Comparison of ENCODE assay signal across 20 cellular contexts in the genomic region with DNA sequence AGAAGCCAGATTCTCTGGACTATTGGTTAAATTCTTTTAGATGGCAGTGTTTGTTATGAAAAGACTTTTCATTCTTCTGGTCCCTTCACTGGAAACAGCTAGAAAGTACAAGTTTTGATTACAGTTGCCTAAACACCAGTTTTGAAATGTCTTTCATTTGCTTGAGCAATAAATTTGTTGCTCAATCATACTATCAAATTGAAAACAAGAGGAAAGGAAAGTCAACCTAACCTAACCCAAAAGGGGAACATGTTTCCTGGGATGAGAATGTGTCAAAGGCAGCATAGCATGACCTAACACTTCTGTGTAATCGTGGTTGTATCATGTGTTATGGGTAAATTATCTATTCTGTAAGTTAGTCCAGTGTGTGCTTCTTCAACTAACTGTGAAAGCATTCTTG.
DNase-seq lines count a peak whose midpoint lies in the region; ATAC-seq, FAIRE-seq and TF ChIP-seq lines count a peak whose summit lies in the region.
"Had no signal": no experiment of that assay in that cellular context is flagged by ENCODE, and none has a peak within 500 bp of the region (broad histone marks: within the 10 kb centered on the region; RNA-seq: fewer than 3 reads in every experiment).

No MANE protein-coding gene starts in this region.

- H3K27ac ChIP-seq in ACC112 (ENCODE audit: low read depth, low read length) (0 out of 2 replicates have a peak overlapping the region, but pooled peaks have one; percentile 12), small intestine (ENCODE audit: low read depth in 1 of 2, low read length in 1 of 2) (no peak overlapping the region)
- no peak overlapping the region for H3K27ac ChIP-seq in naive thymus-derived CD4-positive, alpha-beta T cell (ENCODE audit: low read depth, low read length)
- H3K27ac ChIP-seq: C4-2B had no signal

- H3K36me3 ChIP-seq in ACC112 (ENCODE audit: insufficient read depth, low read length): no peaks in the 10 kb centered on the region
- H3K36me3 ChIP-seq in bronchial epithelial cell (ENCODE audit: control insufficient read depth, insufficient read depth, low read length): no peaks in the 10 kb centered on the region
- H3K36me3 ChIP-seq in naive thymus-derived CD4-positive, alpha-beta T cell (ENCODE audit: control insufficient read depth in 2 of 3, insufficient read depth in 3 of 3, low read length in 3 of 3): no peaks in the 10 kb centered on the region
- no peaks in the 10 kb centered on the region for H3K36me3 ChIP-seq in small intestine (ENCODE audit: control insufficient read depth in 2 of 2, insufficient read depth in 2 of 2, low read length in 2 of 2)

- DNase-seq in MV-4-11 (lab: John Stamatoyannopoulos, UW) (peak; percentile 89), bronchial epithelial cell (ENCODE audit: low read depth) (peak; percentile 23), DMS 273 (lab: John Stamatoyannopoulos, UW; ENCODE audit: unreplicated experiment) (no peak), small intestine (no peak), NCI-H524 (lab: John Stamatoyannopoulos, UW) (no peak)
- DNase-seq in naive thymus-derived CD4-positive, alpha-beta T cell: no peak
- DNase-seq: ACHN; activated naive CD4-positive, alpha-beta T cell treated with Interleukin-2 at 50 U/mL for 16 hours; activated T-cell treated with anti-CD3 and anti-CD28 coated beads, Interleukin-2, amount 50 U/mL, for 4 hours; central memory CD4-positive, alpha-beta T cell; GOT3; NCI-H524 treated with DMSO at 0.1 percent for 48 hours; retina; SHP77 treated with DMSO at 0.1 percent for 48 hours; stimulated activated naive CD8-positive, alpha-beta T cell treated with anti-CD3 and anti-CD28 coated beads, Interleukin-15, amount 100 ng/mL, for 72 hours had no signal

- H3K9me3 ChIP-seq in naive thymus-derived CD4-positive, alpha-beta T cell (ENCODE audit: control insufficient read depth in 2 of 3, low read length in 3 of 3): no peaks in the 10 kb centered on the region
- no peaks in the 10 kb centered on the region for H3K9me3 ChIP-seq in small intestine (ENCODE audit: control insufficient read depth, low read depth)

- H3K4me1 ChIP-seq in ACC112 (ENCODE audit: control insufficient read depth, insufficient read depth, low read length, unreplicated experiment): no peaks in the 10 kb centered on the region
- no peaks in the 10 kb centered on the region for H3K4me1 ChIP-seq in naive thymus-derived CD4-positive, alpha-beta T cell (ENCODE audit: control insufficient read depth in 2 of 2, insufficient read depth in 2 of 2, low read length in 2 of 2)
- H3K4me1 ChIP-seq in small intestine (ENCODE audit: control insufficient read depth in 2 of 2, insufficient read depth in 1 of 2, low read depth in 1 of 2, low read length in 1 of 2): no peaks in the 10 kb centered on the region

- H3K79me2 ChIP-seq in ACC112 (ENCODE audit: control insufficient read depth, insufficient read depth, low read length, unreplicated experiment): no peaks in the 10 kb centered on the region

- peaks cover 2 to 17% (median 13%) of the 10 kb centered on the region in 5 donors for H3K27me3 Mint-ChIP-seq in naive thymus-derived CD4-positive, alpha-beta T cell

- H3K27me3 ChIP-seq in ACC112 (ENCODE audit: insufficient read depth, low read length) (peaks cover 4% of the 10 kb centered on the region; the same call in 1 of the 2 replicates), bronchial epithelial cell (ENCODE audit: control insufficient read depth, insufficient read depth, low read length) (no peaks in the 10 kb centered on the region), small intestine (ENCODE audit: control insufficient read depth in 2 of 2, insufficient read depth in 2 of 2, low read length in 2 of 2) (no peaks in the 10 kb centered on the region)
- no peaks in the 10 kb centered on the region for H3K27me3 ChIP-seq in naive thymus-derived CD4-positive, alpha-beta T cell (ENCODE audit: control insufficient read depth in 2 of 2, insufficient read depth in 2 of 2, low read length in 2 of 2)

- H3K9me3 Mint-ChIP-seq in naive thymus-derived CD4-positive, alpha-beta T cell: peaks cover 0 to 2% (median 0%) of the 10 kb centered on the region in 11 donors
- H3K9me3 Mint-ChIP-seq: activated T-cell treated with anti-CD3 and anti-CD28 coated beads, Interleukin-2, amount 50 U/mL, for 4 hours; stimulated activated naive CD8-positive, alpha-beta T cell treated with anti-CD3 and anti-CD28 coated beads, Interleukin-15, amount 100 ng/mL, for 72 hours; type B pancreatic cell had no signal

- H3K36me3 Mint-ChIP-seq in naive thymus-derived CD4-positive, alpha-beta T cell: no peaks in the 10 kb centered on the region
- H3K36me3 Mint-ChIP-seq: type B pancreatic cell had no signal

- POLR2A ChIA-PET in naive thymus-derived CD4-positive, alpha-beta T cell (lab: Charles Lee): no interaction called here

- H3K27ac Mint-ChIP-seq in naive thymus-derived CD4-positive, alpha-beta T cell: no peak overlapping the region
- H3K27ac Mint-ChIP-seq: stimulated activated naive CD8-positive, alpha-beta T cell treated with anti-CD3 and anti-CD28 coated beads, Interleukin-15, amount 100 ng/mL, for 72 hours; type B pancreatic cell had no signal

- H3K4me1 Mint-ChIP-seq in naive thymus-derived CD4-positive, alpha-beta T cell: peaks cover 0 to 1% (median 0%) of the 10 kb centered on the region in 7 donors
- H3K4me1 Mint-ChIP-seq: stimulated activated naive CD8-positive, alpha-beta T cell treated with anti-CD3 and anti-CD28 coated beads, Interleukin-15, amount 100 ng/mL, for 72 hours had no signal

- no peak overlapping the region for H2AFZ ChIP-seq in ACC112 (ENCODE audit: low read length, unreplicated experiment)

- no peak for FAIRE-seq in bronchial epithelial cell (lab: Jason Lieb, UNC)
- no peak for FAIRE-seq in small intestine (lab: Jason Lieb, UNC)

- 54 to 71% (median 69%) methylated on average over 1 of the region's 1 CpG for WGBS in small intestine, 3 donors

- H3K4me3 Mint-ChIP-seq in naive thymus-derived CD4-positive, alpha-beta T cell: no peak overlapping the region
- H3K4me3 Mint-ChIP-seq: activated T-cell treated with anti-CD3 and anti-CD28 coated beads, Interleukin-2, amount 50 U/mL, for 4 hours; stimulated activated naive CD8-positive, alpha-beta T cell treated with anti-CD3 and anti-CD28 coated beads, Interleukin-15, amount 100 ng/mL, for 72 hours; type B pancreatic cell had no signal

- CTCF ChIA-PET in naive thymus-derived CD4-positive, alpha-beta T cell (lab: Charles Lee): no interaction called here

- H3K4me3 ChIP-seq in ACC112 (ENCODE audit: low read depth, low read length) (no peak overlapping the region), bronchial epithelial cell (ENCODE audit: low read depth, low read length) (no peak overlapping the region), small intestine (ENCODE audit: low read depth in 1 of 2, low read length in 2 of 2) (no peak overlapping the region)
- no peak overlapping the region for H3K4me3 ChIP-seq in naive thymus-derived CD4-positive, alpha-beta T cell (ENCODE audit: low read length)
- H3K4me3 ChIP-seq: lung had no signal

- peak; percentile 77 for ATAC-seq in naive thymus-derived CD4-positive, alpha-beta T cell
- ATAC-seq in HG03175 (IDR thresholded peaks at IDR 0.05; ENCODE audit: unreplicated experiment): no peak
- ATAC-seq: activated T-cell treated with anti-CD3 and anti-CD28 coated beads, Interleukin-2, amount 50 U/mL, for 4 hours; stimulated activated naive CD8-positive, alpha-beta T cell treated with anti-CD3 and anti-CD28 coated beads, Interleukin-15, amount 100 ng/mL, for 72 hours had no signal

- TF ChIP-seq CTCF in bronchial epithelial cell (IDR thresholded peaks at IDR 0.05; ENCODE audit: insufficient read depth, low read length, severe bottlenecking): no peak

- intact Hi-C loops in naive thymus-derived CD4-positive, alpha-beta T cell (cut with micrococcal nuclease): no loop called here

Comparison
In these comparisons a context has a peak if more than half of its experiments do, and no peak if none do; other contexts are left out.
1. DNase-seq: peak in MV-4-11 (single experiment) and bronchial epithelial cell (single experiment); none in naive thymus-derived CD4-positive, alpha-beta T cell (0 of 9), DMS 273 (single experiment), small intestine (single experiment) and NCI-H524 (0 of 2).